Comparison of ENCODE assay signal across 20 cellular contexts in the genomic region with DNA sequence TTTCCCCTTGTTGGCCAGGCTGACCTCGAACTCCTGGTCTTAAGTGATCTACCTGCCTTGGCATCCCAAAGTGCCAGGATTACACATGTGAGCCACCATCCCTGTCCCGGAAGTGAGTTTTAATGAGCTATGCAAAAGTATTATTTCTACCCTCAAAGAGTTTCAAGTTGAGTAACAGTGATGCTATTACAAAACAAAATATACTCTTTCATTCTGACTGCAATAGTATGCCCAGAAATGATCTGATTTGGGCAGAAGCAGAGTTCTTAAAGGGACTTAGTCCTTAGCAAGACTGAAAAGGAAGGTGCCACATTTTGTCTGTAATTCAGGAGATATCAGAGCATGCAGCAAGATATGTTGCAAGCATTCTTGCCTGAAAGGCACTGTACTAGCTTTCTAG.
DNase-seq lines count a peak whose midpoint lies in the region; ATAC-seq, FAIRE-seq and TF ChIP-seq lines count a peak whose summit lies in the region.
"Had no signal": no experiment of that assay in that cellular context is flagged by ENCODE, and none has a peak within 500 bp of the region (broad histone marks: within the 10 kb centered on the region; RNA-seq: fewer than 3 reads in every experiment).

No MANE protein-coding gene starts in this region.

- TF ChIP-seq EP300 in H1 (IDR thresholded peaks at IDR 0.05; ENCODE audit: borderline replicate concordance in 1 of 2, low read depth in 2 of 2, low read length in 2 of 2) = no peak

- no peak overlapping the region for H2BK120ac ChIP-seq in H1 (replicated peaks; ENCODE audit: low read depth, low read length)

- no peak overlapping the region for H3K27ac Mint-ChIP-seq in activated CD8-positive, alpha-beta T cell treated with anti-CD3 and anti-CD28 coated beads, Interleukin-2, amount 10 ng/mL, durations not matched to agents 7 days and 5 days
- H3K27ac Mint-ChIP-seq: B cell; brain; stimulated activated memory B cell treated with anti-CD40 and anti-IgM and Interleukin-4, amounts not matched to agents 10 μg/mL and 1 μg/mL and 100 μg/mL, for 72 hours; T-cell had no signal

- peak overlapping the region; percentile 46; the same call in 1 of the 2 replicates for H2BK15ac ChIP-seq in H1 (ENCODE audit: low read length)

- no peak overlapping the region for H4K91ac ChIP-seq in H1 (replicated peaks; ENCODE audit: insufficient read length, low read length)

- peak; percentile 69 for ATAC-seq in GM18520 (IDR thresholded peaks at IDR 0.05; ENCODE audit: unreplicated experiment)
- peak; percentile 62 for ATAC-seq in GM21528 (IDR thresholded peaks at IDR 0.05; ENCODE audit: low FRiP score, unreplicated experiment)
- ATAC-seq in HG03159 (IDR thresholded peaks at IDR 0.05; ENCODE audit: unreplicated experiment) = peak; percentile 78
- no peak for ATAC-seq in activated CD8-positive, alpha-beta T cell treated with anti-CD3 and anti-CD28 coated beads, Interleukin-2, amount 10 ng/mL, durations not matched to agents 7 days and 5 days
- ATAC-seq: mucosa of descending colon; Panc1; stimulated activated memory B cell treated with anti-CD40 and anti-IgM and Interleukin-4, amounts not matched to agents 10 μg/mL and 1 μg/mL and 100 μg/mL, for 72 hours; T-cell had no signal

- H2BK5ac ChIP-seq in H1 (ENCODE audit: low read depth, low read length) = no peak overlapping the region

- H4K20me1 ChIP-seq in H1 (replicated peaks in 1 of 2; ENCODE audit: control insufficient read depth in 1 of 2, insufficient read depth in 2 of 2, low read length in 2 of 2) = no peaks in the 10 kb centered on the region

- no peaks in the 10 kb centered on the region for H3K27me3 Mint-ChIP-seq in activated CD8-positive, alpha-beta T cell treated with anti-CD3 and anti-CD28 coated beads, Interleukin-2, amount 10 ng/mL, durations not matched to agents 7 days and 5 days (ENCODE audit: low read depth)
- H3K27me3 Mint-ChIP-seq: B cell; stimulated activated memory B cell treated with anti-CD40 and anti-IgM and Interleukin-4, amounts not matched to agents 10 μg/mL and 1 μg/mL and 100 μg/mL, for 72 hours; T-cell had no signal

- no peak overlapping the region for H3K18ac ChIP-seq in H1 (ENCODE audit: extremely low read depth, low read length)

- no peak overlapping the region for H3K9ac ChIP-seq in H1 (replicated peaks in 1 of 4; ENCODE audit: extremely low read depth in 1 of 4, low read depth in 3 of 4, low read length in 3 of 4)

- H3K56ac ChIP-seq in H1 (replicated peaks; ENCODE audit: insufficient read length, low read depth, low read length) = no peak overlapping the region

- WGBS in H1 (ENCODE audit: extremely low coverage in 1 of 2, insufficient coverage in 1 of 2, insufficient read length in 1 of 2, insufficient replicate concordance in 2 of 2, low coverage in 1 of 2, low lambda C conversion rate in 2 of 2, missing lambda C conversion rate in 1 of 2), 2 experiments = 25% methylated on average over 2 of the region's 2 CpGs; no CpG with 5 or more reads in 1 of the 2 experiments

- H3K79me1 ChIP-seq in H1 (ENCODE audit: low read depth, low read length) = no peaks in the 10 kb centered on the region

- H3K4me1 ChIP-seq in H1 (replicated peaks in 1 of 4; ENCODE audit: control insufficient read depth in 3 of 4, insufficient read depth in 4 of 4, low read length in 3 of 4) (no peaks in the 10 kb centered on the region), BE2C (no peaks in the 10 kb centered on the region)
- H3K4me1 ChIP-seq: esophagus squamous epithelium had no signal

- no peaks in the 10 kb centered on the region for H3K27me3 ChIP-seq in H1 (replicated peaks in 1 of 4; ENCODE audit: control insufficient read depth in 3 of 4, extremely low read depth in 1 of 4, insufficient read depth in 3 of 4, low read length in 3 of 4)
- no peaks in the 10 kb centered on the region for H3K27me3 ChIP-seq in BE2C
- H3K27me3 ChIP-seq: dorsolateral prefrontal cortex, esophagus squamous epithelium, ovary had no signal

- no peaks in the 10 kb centered on the region for H3K36me3 Mint-ChIP-seq in activated CD8-positive, alpha-beta T cell treated with anti-CD3 and anti-CD28 coated beads, Interleukin-2, amount 10 ng/mL, durations not matched to agents 7 days and 5 days (ENCODE audit: low read depth)
- H3K36me3 Mint-ChIP-seq: brain; stimulated activated memory B cell treated with anti-CD40 and anti-IgM and Interleukin-4, amounts not matched to agents 10 μg/mL and 1 μg/mL and 100 μg/mL, for 72 hours; T-cell had no signal

- H3K23ac ChIP-seq in H1 (ENCODE audit: insufficient read length) = no peak overlapping the region

- no peaks in the 10 kb centered on the region for H3K79me2 ChIP-seq in H1 (ENCODE audit: control insufficient read depth in 1 of 2, insufficient read depth in 2 of 2, low read length in 2 of 2)

- DNase-seq in H1 (ENCODE audit: low read depth in 1 of 2, low spot score in 2 of 2) (no peak), BE2C (no peak)
- no peak for DNase-seq in stimulated activated CD4-positive, alpha-beta T cell treated with anti-CD3 and anti-CD28 coated beads, Interleukin-4, amount 100 ng/mL, for 4 hours
- DNase-seq in activated CD8-positive, alpha-beta T cell treated with anti-CD3 and anti-CD28 coated beads, Interleukin-2, amount 10 ng/mL, durations not matched to agents 7 days and 5 days = no peak
- DNase-seq: activated CD4-positive, CD25-positive, alpha-beta regulatory T cell; activated naive CD4-positive, alpha-beta T cell treated with Interleukin-2 at 50 U/mL for 16 hours; dorsolateral prefrontal cortex; esophagus squamous epithelium; mucosa of descending colon; NCI-H187 treated with DMSO at 0.1 percent for 48 hours; NCI-H510A treated with DMSO at 0.1 percent for 48 hours; ovary; T-cell had no signal

- no peak overlapping the region for H2BK20ac ChIP-seq in H1 (ENCODE audit: low read length)

- TF ChIP-seq RAD21 in H1 (IDR thresholded peaks at IDR 0.05 in 1 of 2, conservative IDR thresholded peaks at IDR 0.05 in 1 of 2; ENCODE audit: low read depth in 2 of 2, low read length in 2 of 2) = no peak

- POLR2A ChIA-PET in H1 (lab: Charles Lee; ENCODE audit: partially characterized antibody) = no interaction called here
- POLR2A ChIA-PET in activated CD8-positive, alpha-beta T cell treated with anti-CD3 and anti-CD28 coated beads, Interleukin-2, amount 10 ng/mL, durations not matched to agents 7 days and 5 days (lab: Charles Lee) = no interaction called here

- H3K4me1 Mint-ChIP-seq in activated CD8-positive, alpha-beta T cell treated with anti-CD3 and anti-CD28 coated beads, Interleukin-2, amount 10 ng/mL, durations not matched to agents 7 days and 5 days (ENCODE audit: low read depth) = no peaks in the 10 kb centered on the region
- H3K4me1 Mint-ChIP-seq: B cell; brain; stimulated activated memory B cell treated with anti-CD40 and anti-IgM and Interleukin-4, amounts not matched to agents 10 μg/mL and 1 μg/mL and 100 μg/mL, for 72 hours; T-cell had no signal

- 0 out of 2 replicates have a peak overlapping the region, but pooled peaks have one; percentile 0 for H2AFZ ChIP-seq in H1 (ENCODE audit: low read length)

- no peak overlapping the region for H4K8ac ChIP-seq in H1 (ENCODE audit: extremely low read depth, insufficient read depth, low read length)

- H3K27ac ChIP-seq in H1 (ENCODE audit: low read depth, low read length) = no peak overlapping the region
- H3K27ac ChIP-seq: dorsolateral prefrontal cortex, esophagus squamous epithelium, ovary had no signal

- no peak overlapping the region for H3K14ac ChIP-seq in H1 (ENCODE audit: insufficient read length)

- TF ChIP-seq CTCF in H1 (IDR thresholded peaks at IDR 0.05; ENCODE audit: control extremely low read depth in 1 of 3, insufficient read depth in 1 of 3, low read depth in 1 of 3, low read length in 3 of 3) (no peak), BE2C (IDR thresholded peaks at IDR 0.05; ENCODE audit: low read depth, low read length) (no peak)

- no peak for FAIRE-seq in H1 (lab: Jason Lieb, UNC)

- CTCF ChIA-PET in H1 (lab: Charles Lee; ENCODE audit: partially characterized antibody) = interaction anchor here (1.0 to 1.2 kb wide), 2 partner anchors 159 to 161 kb away, joined by 3 to 4 read pairs; no protein-coding TSS in a partner anchor
- CTCF ChIA-PET in activated CD8-positive, alpha-beta T cell treated with anti-CD3 and anti-CD28 coated beads, Interleukin-2, amount 10 ng/mL, durations not matched to agents 7 days and 5 days (lab: Charles Lee) = no interaction called here

- no peak overlapping the region for H3K4me3 Mint-ChIP-seq in activated CD8-positive, alpha-beta T cell treated with anti-CD3 and anti-CD28 coated beads, Interleukin-2, amount 10 ng/mL, durations not matched to agents 7 days and 5 days
- H3K4me3 Mint-ChIP-seq: B cell; brain; stimulated activated memory B cell treated with anti-CD40 and anti-IgM and Interleukin-4, amounts not matched to agents 10 μg/mL and 1 μg/mL and 100 μg/mL, for 72 hours; T-cell had no signal

- H3K9me3 ChIP-seq in H1 (ENCODE audit: insufficient read depth in 2 of 2, low read depth in 1 of 2, low read length in 1 of 2) = no peaks in the 10 kb centered on the region; a peak in 2 of 4 replicates
- H3K9me3 ChIP-seq in BE2C = no peaks in the 10 kb centered on the region
- H3K9me3 ChIP-seq: esophagus squamous epithelium, mucosa of descending colon, ovary had no signal

- no peak overlapping the region for H4K5ac ChIP-seq in H1 (ENCODE audit: insufficient read length, low read depth, low read length)

- H3K4ac ChIP-seq in H1 (replicated peaks; ENCODE audit: insufficient read length, low read depth, low read length) = no peak overlapping the region

- no peak overlapping the region for H2BK12ac ChIP-seq in H1 (ENCODE audit: low read depth, low read length)

- H3K36me3 ChIP-seq in H1 (ENCODE audit: control insufficient read depth in 2 of 4, insufficient read depth in 4 of 4, low read length in 3 of 4) (no peaks in the 10 kb centered on the region), BE2C (no peaks in the 10 kb centered on the region)
- H3K36me3 ChIP-seq: esophagus squamous epithelium, ovary had no signal

- no peak for TF ChIP-seq POLR2A in H1 (IDR thresholded peaks at IDR 0.05; ENCODE audit: control extremely low read depth in 1 of 2, low read depth in 2 of 2, low read length in 2 of 2)

- no peaks in the 10 kb centered on the region for H3K23me2 ChIP-seq in H1 (ENCODE audit: low read depth, low read length)

- H2AK5ac ChIP-seq in H1 (ENCODE audit: low read depth, low read length) = no peak overlapping the region

- H3K4me3 ChIP-seq in H1 (ENCODE audit: extremely low read depth in 1 of 4, insufficient read depth in 2 of 4, low read depth in 3 of 4, low read length in 4 of 4) = no peak overlapping the region
- no peak overlapping the region for H3K4me3 ChIP-seq in BE2C (ENCODE audit: low read depth, low read length)
- H3K4me3 ChIP-seq: dorsolateral prefrontal cortex, esophagus squamous epithelium, mucosa of descending colon, ovary had no signal

- H3K4me2 ChIP-seq in H1 (ENCODE audit: insufficient read depth in 1 of 2, low read depth in 2 of 2, low read length in 2 of 2) = no peak overlapping the region

- H3K9me3 Mint-ChIP-seq in activated CD8-positive, alpha-beta T cell treated with anti-CD3 and anti-CD28 coated beads, Interleukin-2, amount 10 ng/mL, durations not matched to agents 7 days and 5 days (ENCODE audit: insufficient read depth) = no peaks in the 10 kb centered on the region

TF ChIP-seq in H1, 55 proteins besides CTCF, POLR2A, EP300 and RAD21:
- TF ChIP-seq BRCA1 (IDR thresholded peaks at IDR 0.05; ENCODE audit: low read depth, low read length) = no peak
- TF ChIP-seq CBX8 (IDR thresholded peaks at IDR 0.05; ENCODE audit: borderline replicate concordance, low read depth, low read length) = no peak
